Comparison of ENCODE assay signal across 15 cellular contexts in genomic region chr3:194840661-194841514, GRCh38.
DNase-seq lines count a peak whose midpoint lies in the region; ATAC-seq and TF ChIP-seq lines count a peak whose summit lies in the region.
"Had no signal": no experiment of that assay in that cellular context is flagged by ENCODE, and none has a peak within 500 bp of the region (broad histone marks: within the 10 kb centered on the region; RNA-seq: fewer than 3 reads in every experiment).

No MANE protein-coding gene starts in this region.

- in situ Hi-C loops in mammary epithelial cell (cut with MboI; ENCODE audit: low sequenced_read_pairs in 2 of 2), result no loop called here

- no peak overlapping the region for H3K27ac ChIP-seq in mammary epithelial cell (ENCODE audit: insufficient read depth, low read depth, low read length)
- H3K27ac ChIP-seq: gastroesophageal sphincter had no signal

- WGBS in mammary epithelial cell (ENCODE audit: low coverage, missing lambda C conversion rate), result 48% methylated on average over 21 of the region's 21 CpGs

- no peaks in the 10 kb centered on the region for H3K4me1 ChIP-seq in mammary epithelial cell (ENCODE audit: insufficient read depth, low read length)
- H3K4me1 ChIP-seq: gastroesophageal sphincter had no signal

- no peaks in the 10 kb centered on the region for H3K36me3 ChIP-seq in mammary epithelial cell (ENCODE audit: insufficient read depth, low read length)
- H3K36me3 ChIP-seq: gastroesophageal sphincter had no signal

- H3K4me3 ChIP-seq in NB4 (ENCODE audit: low read depth, low read length), result no peak overlapping the region
- no peak overlapping the region for H3K4me3 ChIP-seq in mammary epithelial cell (replicated peaks in 1 of 3; ENCODE audit: insufficient read depth in 1 of 3, low read depth in 2 of 3, low read length in 3 of 3)
- H3K4me3 ChIP-seq: gastroesophageal sphincter, lung had no signal

- DNase-seq in DMS53 (lab: John Stamatoyannopoulos, UW), result peak; percentile 47
- DNase-seq in NB4 (ENCODE audit: low read depth), result peak; percentile 55
- peak; percentile 14 for DNase-seq in mammary epithelial cell
- DNase-seq in lung microvascular endothelial cell (ENCODE audit: low read depth in 2 of 2), result peak; percentile 50 to 69
- no peak for DNase-seq in COLO668 (lab: John Stamatoyannopoulos, UW; ENCODE audit: unreplicated experiment)
- no peak for DNase-seq in NCI-H187 (lab: John Stamatoyannopoulos, UW)
- DNase-seq: C1 segment of cervical spinal cord, H7, Kasumi-1, NCI-H226, SHP77 treated with DMSO at 0.1 percent for 48 hours had no signal

- no peaks in the 10 kb centered on the region for H4K20me1 ChIP-seq in mammary epithelial cell (ENCODE audit: insufficient read depth, low read length)

- H3K9ac ChIP-seq in mammary epithelial cell (ENCODE audit: insufficient read depth, low read length), result no peak overlapping the region

- no peaks in the 10 kb centered on the region for H3K27me3 ChIP-seq in mammary epithelial cell (ENCODE audit: insufficient read depth, low read length)
- H3K27me3 ChIP-seq: gastroesophageal sphincter had no signal

- TF ChIP-seq CTCF in NB4 (IDR thresholded peaks at IDR 0.05; ENCODE audit: low read depth, low read length), result no peak
- TF ChIP-seq CTCF in mammary epithelial cell (conservative IDR thresholded peaks at IDR 0.05 in 1 of 2, IDR thresholded peaks at IDR 0.05 in 1 of 2; ENCODE audit: extremely low read depth in 1 of 2, insufficient read depth in 1 of 2, low read depth in 1 of 2, low read length in 2 of 2), result no peak

- H3K9me3 ChIP-seq in mammary epithelial cell (replicated peaks; ENCODE audit: insufficient read depth, low read length), result no peaks in the 10 kb centered on the region
- H3K9me3 ChIP-seq: gastroesophageal sphincter had no signal

- ATAC-seq in HG03460 (IDR thresholded peaks at IDR 0.05; ENCODE audit: unreplicated experiment), result no peak
- no peak for ATAC-seq in GM21723 (IDR thresholded peaks at IDR 0.05; ENCODE audit: unreplicated experiment)
- ATAC-seq: gastroesophageal sphincter had no signal

- BruUV-seq in mammary epithelial cell (replicated peaks; lab: Mats Ljungman, UMichigan), result no TSS peak

- H3K79me2 ChIP-seq in mammary epithelial cell (ENCODE audit: insufficient read depth, low read length), result no peaks in the 10 kb centered on the region

- CTCF ChIA-PET in mammary epithelial cell (lab: Charles Lee; ENCODE audit: low non-redundant PET), result no interaction called here

- no peak overlapping the region for H3K4me2 ChIP-seq in mammary epithelial cell (ENCODE audit: insufficient read depth, low read depth, low read length)

- no peak overlapping the region for H2AFZ ChIP-seq in mammary epithelial cell (ENCODE audit: low read depth, low read length)

- dilution Hi-C loops in mammary epithelial cell (cut with HindIII; ENCODE audit: low sequenced_read_pairs), result no loop called here

- no peak for TF ChIP-seq POLR2A in NB4 (IDR thresholded peaks at IDR 0.05; ENCODE audit: extremely low read depth, insufficient read length)

- intact Hi-C loops in mammary epithelial cell (cut with micrococcal nuclease), result no loop called here

Comparison
In these comparisons a context has a peak if more than half of its experiments do, and no peak if none do; other contexts are left out.
1. DNase-seq: peak in DMS53 (single experiment), NB4 (single experiment), mammary epithelial cell (single experiment) and lung microvascular endothelial cell (2 of 2); none in COLO668 (single experiment) and NCI-H187 (0 of 2).